In the genomic region with DNA sequence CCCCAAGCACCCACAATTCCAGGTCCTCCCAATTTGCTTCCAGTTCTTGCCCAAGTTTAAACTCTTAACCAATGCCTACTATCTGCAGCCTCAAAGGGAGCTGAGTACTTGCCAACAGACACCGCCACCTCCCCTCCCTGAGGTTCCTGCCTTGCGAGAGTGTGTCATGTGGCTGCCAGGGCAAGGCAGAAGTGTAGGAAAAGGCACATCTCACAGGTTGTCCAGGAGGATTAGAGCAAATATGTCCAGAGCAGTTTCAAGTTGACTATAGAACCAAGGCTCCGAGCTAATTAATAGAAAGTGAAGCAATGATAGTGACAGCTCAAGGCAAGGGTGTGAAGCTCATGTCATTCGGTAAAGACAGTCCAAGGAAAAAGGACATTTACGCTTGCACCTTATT, we compare ENCODE assay signal across 10 cellular contexts.
"Had no signal": no experiment of that assay in that cellular context is flagged by ENCODE, and none has a peak within 500 bp of the region (broad histone marks: within the 10 kb centered on the region; RNA-seq: fewer than 3 reads in every experiment).

No MANE protein-coding gene starts in this region.

- H3K27me3 ChIP-seq: pancreas, SJSA1, tibial artery had no signal

- H3K9me3 ChIP-seq: pancreas, SJSA1, tibial artery had no signal

- DNase-seq: activated CD4-positive, alpha-beta T cell treated with anti-CD3 and anti-CD28 coated beads, Interleukin-2, amount 10 ng/mL, durations not matched to agents 24 days and 14 days; activated naive CD4-positive, alpha-beta T cell; activated T-cell treated with anti-CD3 and anti-CD28 coated beads, Interleukin-2, amount 50 U/mL, for 48 hours; pancreas; stimulated activated CD4-positive, alpha-beta T cell treated with anti-CD3 and anti-CD28 coated beads, Interleukin-4, amount 100 ng/mL, for 4 hours; tibial artery had no signal

- H3K27ac Mint-ChIP-seq: activated CD4-positive, alpha-beta T cell treated with anti-CD3 and anti-CD28 coated beads, Interleukin-2, amount 10 ng/mL, durations not matched to agents 24 days and 14 days; WTC11 had no signal

- H3K4me3 Mint-ChIP-seq: activated CD4-positive, alpha-beta T cell treated with anti-CD3 and anti-CD28 coated beads, Interleukin-2, amount 10 ng/mL, durations not matched to agents 24 days and 14 days; neural crest cell; WTC11 had no signal

- H3K4me1 ChIP-seq: pancreas had no signal

- H3K4me3 ChIP-seq: pancreas, SJSA1, skin epidermis, tibial artery had no signal

- H3K27ac ChIP-seq: pancreas, SJSA1, skin epidermis, tibial artery had no signal

- H3K27me3 Mint-ChIP-seq: activated CD4-positive, alpha-beta T cell treated with anti-CD3 and anti-CD28 coated beads, Interleukin-2, amount 10 ng/mL, durations not matched to agents 24 days and 14 days had no signal

- H3K36me3 ChIP-seq: pancreas, tibial artery had no signal

- ATAC-seq: WTC11 had no signal
